Comparison of ENCODE assay signal across 8 cellular contexts in genomic region chr2:27356056-27356381, GRCh38. TPM values are rescaled to one million over a fixed set of nuclear protein-coding genes. Genes with fewer than 3 reads are reported as not detected.
DNase-seq lines count a peak whose midpoint lies in the region; ATAC-seq and TF ChIP-seq lines count a peak whose summit lies in the region.

No MANE protein-coding gene starts in this region.

- peak overlapping the region; percentile 95 for H4K8ac ChIP-seq in trophoblast cell (ENCODE audit: low read depth, low read length)

- H3K9ac ChIP-seq in trophoblast cell (ENCODE audit: low read length) = peak overlapping the region; percentile 90

- no peaks in the 10 kb centered on the region for H3K9me3 Mint-ChIP-seq in activated T-cell treated with anti-CD3 and anti-CD28 coated beads, Interleukin-2, amount 50 U/mL, for 4 hours

- peak overlapping the region; percentile 99 for H3K4me3 Mint-ChIP-seq in activated T-cell treated with anti-CD3 and anti-CD28 coated beads, Interleukin-2, amount 50 U/mL, for 4 hours

- WGBS in trophoblast cell (ENCODE audit: extremely low coverage, insufficient coverage, insufficient read length) = no CpG with 5 or more reads among the region's 12 CpGs

- peaks cover 0 to 1% of the 10 kb centered on the region in 2 experiments for H3K36me3 ChIP-seq in trophoblast cell (ENCODE audit: control insufficient read depth in 1 of 2, insufficient read depth in 2 of 2, low read length in 2 of 2)

- H3K79me1 ChIP-seq in trophoblast cell (ENCODE audit: low read length) = peaks cover 13% of the 10 kb centered on the region

- H2BK120ac ChIP-seq in trophoblast cell (ENCODE audit: insufficient read depth, low read length, poor library complexity) = peak overlapping the region; percentile 76

- H3K27ac ChIP-seq in 22Rv1 = peak overlapping the region; percentile 98
- peak overlapping the region; percentile 98 for H3K27ac ChIP-seq in trophoblast cell (ENCODE audit: low read depth, low read length)

- peak overlapping the region; percentile 82 for H3K4me2 ChIP-seq in trophoblast cell (ENCODE audit: low read length)

- peaks cover 45% of the 10 kb centered on the region for H3K4me1 Mint-ChIP-seq in activated T-cell treated with anti-CD3 and anti-CD28 coated beads, Interleukin-2, amount 50 U/mL, for 4 hours (ENCODE audit: low read depth)

- ATAC-seq in HG02623 (IDR thresholded peaks at IDR 0.05; ENCODE audit: unreplicated experiment) (peak; percentile 17), Right ventricle myocardium superior (ENCODE audit: poor library complexity) (peak; percentile 10)
- ATAC-seq in activated T-cell treated with anti-CD3 and anti-CD28 coated beads, Interleukin-2, amount 50 U/mL, for 4 hours = peak; percentile 28 to 29

- H3K23ac ChIP-seq in trophoblast cell (ENCODE audit: low read length) = no peak overlapping the region

- no peaks in the 10 kb centered on the region for H3K27me3 Mint-ChIP-seq in activated T-cell treated with anti-CD3 and anti-CD28 coated beads, Interleukin-2, amount 50 U/mL, for 4 hours (ENCODE audit: low read depth)

- H2AFZ ChIP-seq in trophoblast cell (ENCODE audit: insufficient read depth, low read length, poor library complexity) = peak overlapping the region; percentile 71

- peak overlapping the region; percentile 90 for H2BK5ac ChIP-seq in trophoblast cell (ENCODE audit: low read depth, low read length, poor library complexity)

- peaks cover 3 to 4% of the 10 kb centered on the region in 2 experiments for H3K4me1 ChIP-seq in trophoblast cell (ENCODE audit: control insufficient read depth in 1 of 2, insufficient read depth in 2 of 2, low read length in 2 of 2)

- intact Hi-C loops in Right ventricle myocardium superior (cut with DNase I) = no loop called here

- H2BK12ac ChIP-seq in trophoblast cell (ENCODE audit: low read length) = no peak overlapping the region

- peaks cover 9% of the 10 kb centered on the region for H3K36me3 Mint-ChIP-seq in activated T-cell treated with anti-CD3 and anti-CD28 coated beads, Interleukin-2, amount 50 U/mL, for 4 hours (ENCODE audit: insufficient read depth)

- peak overlapping the region; percentile 77 for H3K4ac ChIP-seq in trophoblast cell (ENCODE audit: low read depth, low read length)

- H3K14ac ChIP-seq in trophoblast cell (ENCODE audit: low read length) = peak overlapping the region; percentile 83

- H3K79me2 ChIP-seq in trophoblast cell (ENCODE audit: control insufficient read depth, insufficient read depth, low read length, poor library complexity) = peaks cover 15% of the 10 kb centered on the region

- H3K18ac ChIP-seq in trophoblast cell (ENCODE audit: low read length) = peak overlapping the region; percentile 68

- peak overlapping the region; percentile 90 for H2AK5ac ChIP-seq in trophoblast cell (ENCODE audit: low read length)

- DNase-seq in GM04503 (ENCODE audit: low read depth) (peak; percentile 17), NAMALWA (ENCODE audit: low spot score) (peak; percentile 83), Right ventricle myocardium superior (peak; percentile 63), trophoblast cell (peak; percentile 35 to 51), cerebellar nuclear complex (lab: John Stamatoyannopoulos, UW) (no peak)
- DNase-seq in activated T-cell treated with anti-CD3 and anti-CD28 coated beads, Interleukin-2, amount 50 U/mL, for 4 hours = no peak

- peak overlapping the region; percentile 98 for H4K91ac ChIP-seq in trophoblast cell (ENCODE audit: low read depth, low read length)

- H4K12ac ChIP-seq in trophoblast cell (ENCODE audit: low read depth, low read length) = peak overlapping the region; percentile 96

- no peaks in the 10 kb centered on the region for H3K27me3 ChIP-seq in trophoblast cell (ENCODE audit: insufficient read depth, low read length)

- no peak for TF ChIP-seq CTCF in 22Rv1 (IDR thresholded peaks at IDR 0.05)

- H3K9me3 ChIP-seq in trophoblast cell (ENCODE audit: insufficient read depth, low read depth, low read length) = no peaks in the 10 kb centered on the region

- peak overlapping the region; percentile 91 for H3K4me3 ChIP-seq in trophoblast cell (ENCODE audit: low read depth, low read length)

RNA-seq across cellular contexts. Expression of gene GTF3C2, which starts 0.5 kb away (rescaled TPM):
- total RNA-seq in activated T-cell treated with anti-CD3 and anti-CD28 coated beads, Interleukin-2, amount 50 U/mL, for 4 hours = 100 to 1,000 TPM; 102 to 110 (median 107) TPM
- total RNA-seq in Right ventricle myocardium superior = 14.6 TPM
- 51.4 and 53.1 TPM in 2 replicates for polyA plus RNA-seq in trophoblast cell (2013)

RNA-seq across cellular contexts. Expression of gene EIF2B4, which starts 14.1 kb away (rescaled TPM):
- 10 to 100 TPM; 63.4 to 69.8 (median 65.0) TPM for total RNA-seq in activated T-cell treated with anti-CD3 and anti-CD28 coated beads, Interleukin-2, amount 50 U/mL, for 4 hours
- total RNA-seq in Right ventricle myocardium superior = 37.4 TPM
- polyA plus RNA-seq in trophoblast cell (2013) = 42.0 and 43.3 TPM in 2 replicates

RNA-seq across cellular contexts. Expression of gene SNX17, which starts 14.4 kb away (rescaled TPM):
- total RNA-seq in activated T-cell treated with anti-CD3 and anti-CD28 coated beads, Interleukin-2, amount 50 U/mL, for 4 hours = 100 to 1,000 TPM; 117 to 125 (median 123) TPM
- total RNA-seq in Right ventricle myocardium superior = 55.6 TPM
- 23.0 and 23.7 TPM in 2 replicates for polyA plus RNA-seq in trophoblast cell (2013)

RNA-seq across cellular contexts. Expression of gene ZNF513, which starts 24.5 kb away (rescaled TPM):
- total RNA-seq in activated T-cell treated with anti-CD3 and anti-CD28 coated beads, Interleukin-2, amount 50 U/mL, for 4 hours = 10 to 100 TPM in 2 of 3 donors, 1 to 10 TPM in 1; 8.4 to 11.0 (median 10.4) TPM
- total RNA-seq in Right ventricle myocardium superior = 6.0 TPM
- 15.8 and 16.6 TPM in 2 replicates for polyA plus RNA-seq in trophoblast cell (2013)

RNA-seq across cellular contexts. Expression of gene MPV17, which starts 33.1 kb away (rescaled TPM):
- 10 to 100 TPM; 84.6 to 89.4 (median 87.5) TPM for total RNA-seq in activated T-cell treated with anti-CD3 and anti-CD28 coated beads, Interleukin-2, amount 50 U/mL, for 4 hours
- total RNA-seq in Right ventricle myocardium superior = 37.2 TPM
- 111 and 118 TPM in 2 replicates for polyA plus RNA-seq in trophoblast cell (2013)

Comparison
In these comparisons a context has a peak if more than half of its experiments do, and no peak if none do; other contexts are left out.
1. DNase-seq: peak in GM04503 (single experiment), NAMALWA (single experiment), Right ventricle myocardium superior (single experiment) and trophoblast cell (2 of 2); none in activated T-cell treated with anti-CD3 and anti-CD28 coated beads, Interleukin-2, amount 50 U/mL, for 4 hours (single experiment) and cerebellar nuclear complex (0 of 2).
2. Peak in every context shown above with its lines, with median percentiles within 50 percentile points of each other: ATAC-seq.